In the genomic region with DNA sequence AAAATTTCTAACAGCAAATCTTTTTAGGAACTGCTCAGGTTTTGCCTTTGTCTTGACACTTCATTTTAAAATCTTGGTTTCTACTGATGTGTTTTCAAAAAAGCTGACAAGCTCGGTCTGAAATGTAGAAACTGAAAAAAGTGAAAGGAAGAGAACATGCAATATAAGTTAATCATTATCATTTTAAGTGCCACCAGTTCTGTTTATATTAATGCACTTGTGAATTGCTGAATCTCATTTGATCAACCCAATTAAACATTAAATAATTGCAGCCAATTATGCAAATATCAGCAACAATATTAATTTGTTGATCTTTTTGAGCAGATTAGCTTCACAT, we compare ENCODE assay signal across 1 cellular context.
TF ChIP-seq lines count a peak whose summit lies in the region.

No MANE protein-coding gene starts in this region.

TF ChIP-seq in GM23338, 12 proteins besides CTCF, POLR2A, EP300 and RAD21 (continued from another document):
- TF ChIP-seq, protein P1, sequence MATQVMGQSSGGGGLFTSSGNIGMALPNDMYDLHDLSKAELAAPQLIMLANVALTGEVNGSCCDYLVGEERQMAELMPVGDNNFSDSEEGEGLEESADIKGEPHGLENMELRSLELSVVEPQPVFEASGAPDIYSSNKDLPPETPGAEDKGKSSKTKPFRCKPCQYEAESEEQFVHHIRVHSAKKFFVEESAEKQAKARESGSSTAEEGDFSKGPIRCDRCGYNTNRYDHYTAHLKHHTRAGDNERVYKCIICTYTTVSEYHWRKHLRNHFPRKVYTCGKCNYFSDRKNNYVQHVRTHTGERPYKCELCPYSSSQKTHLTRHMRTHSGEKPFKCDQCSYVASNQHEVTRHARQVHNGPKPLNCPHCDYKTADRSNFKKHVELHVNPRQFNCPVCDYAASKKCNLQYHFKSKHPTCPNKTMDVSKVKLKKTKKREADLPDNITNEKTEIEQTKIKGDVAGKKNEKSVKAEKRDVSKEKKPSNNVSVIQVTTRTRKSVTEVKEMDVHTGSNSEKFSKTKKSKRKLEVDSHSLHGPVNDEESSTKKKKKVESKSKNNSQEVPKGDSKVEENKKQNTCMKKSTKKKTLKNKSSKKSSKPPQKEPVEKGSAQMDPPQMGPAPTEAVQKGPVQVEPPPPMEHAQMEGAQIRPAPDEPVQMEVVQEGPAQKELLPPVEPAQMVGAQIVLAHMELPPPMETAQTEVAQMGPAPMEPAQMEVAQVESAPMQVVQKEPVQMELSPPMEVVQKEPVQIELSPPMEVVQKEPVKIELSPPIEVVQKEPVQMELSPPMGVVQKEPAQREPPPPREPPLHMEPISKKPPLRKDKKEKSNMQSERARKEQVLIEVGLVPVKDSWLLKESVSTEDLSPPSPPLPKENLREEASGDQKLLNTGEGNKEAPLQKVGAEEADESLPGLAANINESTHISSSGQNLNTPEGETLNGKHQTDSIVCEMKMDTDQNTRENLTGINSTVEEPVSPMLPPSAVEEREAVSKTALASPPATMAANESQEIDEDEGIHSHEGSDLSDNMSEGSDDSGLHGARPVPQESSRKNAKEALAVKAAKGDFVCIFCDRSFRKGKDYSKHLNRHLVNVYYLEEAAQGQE (IDR thresholded peaks at IDR 0.05; ENCODE audit: unreplicated experiment) = no peak
